8 cellular contexts compared by ENCODE assay signal in the genomic region with DNA sequence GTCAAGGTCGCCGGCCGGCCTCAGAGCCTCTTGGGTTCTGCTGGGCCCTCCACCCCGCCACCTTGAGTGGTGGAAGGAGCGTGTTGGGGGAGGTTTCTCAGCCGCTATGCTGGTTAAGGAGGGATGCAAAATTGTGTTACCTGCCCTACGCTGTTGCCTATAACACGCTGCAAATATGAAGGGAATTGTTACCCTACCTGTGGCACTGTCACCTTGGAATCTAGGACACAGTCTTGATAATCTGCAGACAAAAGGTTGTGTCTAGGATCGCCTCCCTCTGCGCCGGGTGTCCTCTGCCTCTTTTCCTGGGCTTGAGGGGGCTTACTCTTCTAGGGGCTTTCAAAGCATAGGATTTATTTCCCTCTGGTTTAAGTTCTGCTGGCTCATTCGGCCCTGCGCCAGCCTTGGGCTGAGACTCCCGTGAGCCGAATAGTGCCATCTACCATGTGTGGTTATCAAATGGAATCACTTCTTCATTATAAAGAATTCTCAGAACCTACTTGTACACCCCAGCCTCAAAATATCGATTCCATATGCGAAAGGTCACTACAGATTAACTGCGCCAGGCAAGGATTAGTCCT. TPM values are rescaled to one million over a fixed set of nuclear protein-coding genes. Genes with fewer than 3 reads are reported as not detected.
DNase-seq lines count a peak whose midpoint lies in the region; ATAC-seq, FAIRE-seq and TF ChIP-seq lines count a peak whose summit lies in the region.

No MANE protein-coding gene starts in this region.

- in situ Hi-C loops in GM12878 (cut with MboI), result no loop called here

- H4K20me1 ChIP-seq in GM12878 (ENCODE audit: control insufficient read depth, insufficient read depth), result no peaks in the 10 kb centered on the region

- intact Hi-C loops in GM12878 (cut with micrococcal nuclease; ENCODE audit: unreplicated experiment), result no loop called here
- intact Hi-C loops in left lung (cut with DNase I), result no loop called here

- FAIRE-seq in A549 (lab: Jason Lieb, UNC), result no peak
- no peak for FAIRE-seq in GM12878 (lab: Jason Lieb, UNC)

- CTCF ChIA-PET in A549 (lab: Yijun Ruan, JAX), result no interaction called here
- CTCF ChIA-PET in GM12878 (lab: Yijun Ruan, JAX), result interaction anchor here (1.5 kb wide), 1 partner anchor 44 kb away, joined by 8 read pairs; no protein-coding TSS in a partner anchor

- no peak for TF ChIP-seq CTCF in A549 (IDR thresholded peaks at IDR 0.05)
- TF ChIP-seq CTCF in HFFc6 (IDR thresholded peaks at IDR 0.05), result no peak
- TF ChIP-seq CTCF in GM12878 (IDR thresholded peaks at IDR 0.05 in 2 of 3, conservative IDR thresholded peaks at IDR 0.05 in 1 of 3; ENCODE audit: control insufficient read depth in 2 of 3, extremely low read depth in 1 of 3, insufficient read depth in 1 of 3, low read depth in 3 of 3, low read length in 3 of 3), result no peak
- no peak for TF ChIP-seq CTCF in left lung (IDR thresholded peaks at IDR 0.05)

- H3K4me2 ChIP-seq in A549 (peak overlapping the region; percentile 74), GM12878 (ENCODE audit: control insufficient read depth, insufficient read depth) (peak overlapping the region; percentile 53)

- no peaks in the 10 kb centered on the region for H3K79me2 ChIP-seq in GM12878 (ENCODE audit: control insufficient read depth, insufficient read depth, low read length)

- TF ChIP-seq RAD21 in A549 (conservative IDR thresholded peaks at IDR 0.05 in 1 of 2, IDR thresholded peaks at IDR 0.05 in 1 of 2) (no peak), GM12878 (IDR thresholded peaks at IDR 0.05; ENCODE audit: insufficient read depth, low read depth, low read length) (no peak)

- DNase-seq in A549 (ENCODE audit: low read depth in 1 of 2, low spot score in 1 of 2) (no peak), HFFc6 (no peak), GM12878 (ENCODE audit: low read depth, low spot score) (no peak), left lung (no peak), substantia nigra (lab: John Stamatoyannopoulos, UW) (peak in 21 of 49 donors; percentile 5 to 71 (median 32)), HK-2 (ENCODE audit: unreplicated experiment) (no peak), left lobe of liver (ENCODE audit: low spot score) (no peak), DMS79 (lab: John Stamatoyannopoulos, UW) (no peak)

- no peaks in the 10 kb centered on the region for H3K27me3 ChIP-seq in GM12878 (replicated peaks in 1 of 2; ENCODE audit: control insufficient read depth in 2 of 2, insufficient read depth in 2 of 2, low read length in 1 of 2)
- peaks cover 0 to 23% of the 10 kb centered on the region in 2 donors for H3K27me3 ChIP-seq in left lung

- TF ChIP-seq EP300 in A549 (IDR thresholded peaks at IDR 0.05) (no peak), GM12878 (IDR thresholded peaks at IDR 0.05; ENCODE audit: borderline replicate concordance in 1 of 2, control insufficient read depth in 1 of 2, low read depth in 2 of 2, low read length in 2 of 2) (no peak)

- peak overlapping the region; percentile 89 for H3K27ac Mint-ChIP-seq in HFFc6

- H3K27me3 Mint-ChIP-seq in HFFc6 (ENCODE audit: insufficient read depth), result no peaks in the 10 kb centered on the region

- H3K9ac ChIP-seq in GM12878 (ENCODE audit: control insufficient read depth, insufficient read depth, low read length), result no peak overlapping the region

- H3K36me3 ChIP-seq in GM12878 (ENCODE audit: control insufficient read depth in 2 of 2, insufficient read depth in 2 of 2, low read length in 1 of 2), result no peaks in the 10 kb centered on the region
- no peaks in the 10 kb centered on the region for H3K36me3 ChIP-seq in left lung

- ATAC-seq in A549, result no peak
- no peak for ATAC-seq in GM12878
- ATAC-seq in left lung, result peak; percentile 2
- no peak for ATAC-seq in left lobe of liver

- H3K9me3 Mint-ChIP-seq in HFFc6, result no peaks in the 10 kb centered on the region

- 94% methylated on average over 12 of the region's 18 CpGs for WGBS in A549 (ENCODE audit: missing lambda C conversion rate)
- WGBS in GM12878 (ENCODE audit: insufficient coverage, insufficient replicate concordance, low lambda C conversion rate, missing lambda C conversion rate), result 70% methylated on average over 18 of the region's 18 CpGs

- TF ChIP-seq POLR2A in A549 (IDR thresholded peaks at IDR 0.05; ENCODE audit: low read length) (no peak), GM12878 (IDR thresholded peaks at IDR 0.05; ENCODE audit: low read depth, low read length) (no peak)

- H3K4me1 ChIP-seq in A549, result peaks cover 13% of the 10 kb centered on the region; the same call in 2 of the 3 replicates
- no peaks in the 10 kb centered on the region for H3K4me1 ChIP-seq in GM12878 (ENCODE audit: control insufficient read depth, insufficient read depth, low read length)
- peaks cover 5 to 45% of the 10 kb centered on the region in 2 donors for H3K4me1 ChIP-seq in left lung

- H3K27ac ChIP-seq in A549 (peak overlapping the region; percentile 85 to 93), GM12878 (ENCODE audit: control insufficient read depth, insufficient read depth) (no peak overlapping the region), left lung (peak overlapping the region; percentile 78 to 93), substantia nigra (ENCODE audit: low read depth, low read length, poor library complexity, severe bottlenecking) (peak overlapping the region; percentile 97)

- TSS peak; percentile 61 for BruUV-seq in GM12878 (replicated peaks; lab: Mats Ljungman, UMichigan)

- H3K36me3 Mint-ChIP-seq in HFFc6 (ENCODE audit: low read depth), result peaks cover 7% of the 10 kb centered on the region

- POLR2A ChIA-PET in A549 (lab: Yijun Ruan, JAX), result no interaction called here
- POLR2A ChIA-PET in GM12878 (lab: Charles Lee), result no interaction called here

- SMC1A ChIA-PET in GM12878 (lab: Charles Lee; ENCODE audit: uncharacterized antibody, unreplicated experiment), result no interaction called here

- no peaks in the 10 kb centered on the region for H3K9me3 ChIP-seq in A549
- H3K9me3 ChIP-seq in GM12878 (replicated peaks; ENCODE audit: control insufficient read depth, insufficient read depth, low read length), result no peaks in the 10 kb centered on the region
- H3K9me3 ChIP-seq in left lung, result no peaks in the 10 kb centered on the region

- H3K4me3 Mint-ChIP-seq in HFFc6, result peak overlapping the region; percentile 90

- RAD21 ChIA-PET in GM12878 (lab: Charles Lee; ENCODE audit: unreplicated experiment), result no interaction called here

- peak overlapping the region; percentile 88 for H3K4me3 ChIP-seq in A549
- H3K4me3 ChIP-seq in GM12878, result peak overlapping the region; percentile 50; the same call in 1 of the 2 replicates
- peak overlapping the region; percentile 57 to 74 for H3K4me3 ChIP-seq in left lung

- H2AFZ ChIP-seq in GM12878 (ENCODE audit: control insufficient read depth, low read depth, low read length), result peak overlapping the region; percentile 60

- peaks cover 45% of the 10 kb centered on the region for H3K4me1 Mint-ChIP-seq in HFFc6 (ENCODE audit: low read depth)

TF ChIP-seq in A549, 52 proteins besides CTCF, POLR2A, EP300 and RAD21 (continues in another document):
- TF ChIP-seq ZSCAN20 (CRISPR knock-in tag; IDR thresholded peaks at IDR 0.05), result no peak

TF ChIP-seq in GM12878, 131 proteins besides CTCF, POLR2A, EP300 and RAD21:
- TF ChIP-seq SREBF2 (IDR thresholded peaks at IDR 0.05; ENCODE audit: low read length) (no peak), CBFB (IDR thresholded peaks at IDR 0.05; ENCODE audit: low read depth) (no peak), ZNF384 (IDR thresholded peaks at IDR 0.05; ENCODE audit: borderline replicate concordance, low read depth, low read length) (no peak)

RNA-seq across cellular contexts. Expression of a gene that starts 0.7 kb away (rescaled TPM):
- polyA plus RNA-seq in A549 (2011; rRNA removed) (1.8 and 2.5 TPM in 2 replicates), A549 (2017; fragmentation: RNase III; extraction: RNeasy Plus Mini Kit Qiagen cat#74134 plus additional on column Dnase treatment) (0.54 to 0.81 TPM (median 0.74 TPM) in 3 replicates), GM12878 (2011; rRNA removed) (2.8 and 3.8 TPM in 2 replicates), GM12878 (2014; fragmentation: Illumina TruSeq; extraction: Trizol) (0.24 and 0.59 TPM in 2 replicates), GM12878 (2014; fragmentation: Nextera tagmentation; extraction: Ambion mirVana) (under 1 TPM in 1 of 2 experiments, not detected in 1; 0.05 TPM), GM12878 (2014; rRNA removed) (0.28 and 0.33 TPM in 2 replicates), GM12878 (2016; fragmentation: Nextera tagmentation; extraction: Ambion mirVana) (under 1 TPM; 0.06 to 0.40 TPM)
- 0.33 and 0.49 TPM in 2 replicates for polyA plus RNA-seq in A549 (2012; cell fraction: cytosol; rRNA removed)
- polyA plus RNA-seq in A549 (2012; cell fraction: nucleus; rRNA removed), result 0.71 and 1.5 TPM in 2 replicates
- 2.3 and 3.7 TPM in 2 replicates for polyA minus RNA-seq in A549 (2011; rRNA and poly(A)+ RNA removed)
- 1 to 10 TPM; 3.2 to 5.9 (median 4.1) TPM for total RNA-seq in HFFc6 (2021; fragmentation: NEBNext Ultra II Directional; extraction: Animal tissue kit (Norgen Biotek cat#: 25700))
- total RNA-seq in GM12878 (2013; cell fraction: nucleolus; rRNA removed), result 10.5 and 14.9 TPM in 2 replicates
- total RNA-seq in GM12878 (2014; rRNA removed) (0.11 and 0.27 TPM in 2 replicates), GM12878 (2014; rRNA removed; fragmentation: Illumina TruSeq; extraction: Trizol) (0.09 and 0.13 TPM in 2 replicates), GM12878 (2021) (0.08 and 0.21 TPM in 2 replicates), left lung (10 to 100 TPM; 11.2 to 23.0 TPM), left lobe of liver (0.23 TPM)
- polyA plus RNA-seq in GM12878 (2011; ENCODE audit: low read depth), result 0.04 TPM
- 1.3 TPM in 2 replicates for polyA plus RNA-seq in GM12878 (2011; cell fraction: cytosol; rRNA removed)
- polyA plus RNA-seq in GM12878 (2011; cell fraction: nucleus; rRNA removed), result 10.9 and 11.0 TPM in 2 replicates
- 0.28 and 0.31 TPM in 2 replicates for polyA plus RNA-seq in GM12878 (2012)
- 2.5 and 6.4 TPM in 2 replicates for polyA minus RNA-seq in GM12878 (2011; rRNA and poly(A)+ RNA removed)
- 1.8 TPM in 1 of 2 replicates, not detected in the other for polyA minus RNA-seq in GM12878 (2011; cell fraction: cytosol; rRNA and poly(A)+ RNA removed)
- 6.3 and 10.1 TPM in 2 replicates for polyA minus RNA-seq in GM12878 (2011; cell fraction: nucleus; rRNA and poly(A)+ RNA removed)
